ENCODE assay signal across 16 cellular contexts in the genomic region with DNA sequence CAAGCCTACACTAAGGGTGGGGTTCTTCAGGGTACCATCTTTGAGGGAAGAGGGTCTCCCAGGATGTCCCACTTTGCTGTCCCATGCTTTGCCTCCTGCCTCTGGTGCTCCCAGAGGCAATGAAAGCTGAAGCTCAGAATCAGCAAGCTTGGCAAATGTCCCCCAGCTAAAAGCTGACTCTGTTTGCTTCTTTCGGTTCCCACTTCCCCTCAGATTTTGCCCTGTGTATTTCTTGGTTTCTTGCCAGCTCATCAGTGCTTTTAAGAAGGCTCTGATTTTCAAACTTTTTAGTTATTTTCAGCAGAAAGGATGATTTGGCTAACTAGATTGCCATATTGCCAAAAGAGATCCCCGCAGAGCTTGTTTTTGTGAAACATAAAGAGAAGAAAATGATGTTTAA.
"Had no signal": no experiment of that assay in that cellular context is flagged by ENCODE, and none has a peak within 500 bp of the region (broad histone marks: within the 10 kb centered on the region; RNA-seq: fewer than 3 reads in every experiment).

No MANE protein-coding gene starts in this region.

- H3K27me3 ChIP-seq: upper lobe of right lung had no signal

- H3K4me3 ChIP-seq: lower lobe of right lung, upper lobe of right lung had no signal

- H3K27ac Mint-ChIP-seq: activated CD4-positive, alpha-beta memory T cell treated with anti-CD3 and anti-CD28 coated beads, Interleukin-2, amount 10 ng/mL, durations not matched to agents 7 days and 5 days; activated CD4-positive, alpha-beta T cell treated with anti-CD3 and anti-CD28 coated beads for 36 hours; activated naive CD8-positive, alpha-beta T cell; endodermal cell; natural killer cell treated with Interleukin-12 subunit alpha and Interleukin-12 subunit beta and Interleukin-15 and Interleukin-18, amount 100 ng/mL, for 72 hours; stimulated activated naive CD8-positive, alpha-beta T cell treated with anti-CD3 and anti-CD28 coated beads, Interleukin-15, Interleukin-2, amounts not matched to agents 100 ng/mL and 50 ng/mL, for 24 hours had no signal

- H3K9me3 Mint-ChIP-seq: activated CD4-positive, alpha-beta memory T cell treated with anti-CD3 and anti-CD28 coated beads, Interleukin-2, amount 10 ng/mL, durations not matched to agents 7 days and 5 days; endodermal cell; natural killer cell treated with Interleukin-12 subunit alpha and Interleukin-12 subunit beta and Interleukin-15 and Interleukin-18, amount 100 ng/mL, for 72 hours; stimulated activated naive CD8-positive, alpha-beta T cell treated with anti-CD3 and anti-CD28 coated beads, Interleukin-15, Interleukin-2, amounts not matched to agents 100 ng/mL and 50 ng/mL, for 24 hours had no signal

- DNase-seq: activated CD4-positive, alpha-beta memory T cell treated with anti-CD3 and anti-CD28 coated beads, Interleukin-2, amount 10 ng/mL, durations not matched to agents 7 days and 5 days; activated CD4-positive, alpha-beta T cell treated with anti-CD3 and anti-CD28 coated beads for 36 hours; activated gamma-delta T cell; activated T-cell treated with anti-CD3 and anti-CD28 coated beads, Interleukin-2, amount 50 U/mL, for 48 hours; cerebellar nuclear complex; endodermal cell; erythroblast; hippocampal formation; lower lobe of right lung; occipital lobe; stimulated activated CD4-positive, alpha-beta T cell treated with anti-CD3 and anti-CD28 coated beads, Interleukin-2, amount 100 ng/mL, for 48 hours; T-helper 9 cell; upper lobe of right lung had no signal

- H3K36me3 ChIP-seq: lower lobe of right lung, upper lobe of right lung had no signal

- H3K4me3 Mint-ChIP-seq: activated CD4-positive, alpha-beta memory T cell treated with anti-CD3 and anti-CD28 coated beads, Interleukin-2, amount 10 ng/mL, durations not matched to agents 7 days and 5 days; activated CD4-positive, alpha-beta T cell treated with anti-CD3 and anti-CD28 coated beads for 36 hours; activated naive CD8-positive, alpha-beta T cell; endodermal cell; natural killer cell treated with Interleukin-12 subunit alpha and Interleukin-12 subunit beta and Interleukin-15 and Interleukin-18, amount 100 ng/mL, for 72 hours; stimulated activated naive CD8-positive, alpha-beta T cell treated with anti-CD3 and anti-CD28 coated beads, Interleukin-15, Interleukin-2, amounts not matched to agents 100 ng/mL and 50 ng/mL, for 24 hours had no signal

- ATAC-seq: activated CD4-positive, alpha-beta T cell treated with anti-CD3 and anti-CD28 coated beads for 36 hours; lower lobe of right lung; natural killer cell treated with Interleukin-12 subunit alpha and Interleukin-12 subunit beta and Interleukin-15 and Interleukin-18, amount 100 ng/mL, for 72 hours; upper lobe of right lung had no signal

- H3K4me1 Mint-ChIP-seq: activated CD4-positive, alpha-beta memory T cell treated with anti-CD3 and anti-CD28 coated beads, Interleukin-2, amount 10 ng/mL, durations not matched to agents 7 days and 5 days; activated CD4-positive, alpha-beta T cell treated with anti-CD3 and anti-CD28 coated beads for 36 hours; endodermal cell had no signal

- H3K36me3 Mint-ChIP-seq: activated naive CD8-positive, alpha-beta T cell; natural killer cell treated with Interleukin-12 subunit alpha and Interleukin-12 subunit beta and Interleukin-15 and Interleukin-18, amount 100 ng/mL, for 72 hours had no signal

- H3K27me3 Mint-ChIP-seq: activated CD4-positive, alpha-beta memory T cell treated with anti-CD3 and anti-CD28 coated beads, Interleukin-2, amount 10 ng/mL, durations not matched to agents 7 days and 5 days had no signal

- H3K4me1 ChIP-seq: lower lobe of right lung, upper lobe of right lung had no signal

- H3K27ac ChIP-seq: lower lobe of right lung, upper lobe of right lung had no signal
